36 cellular contexts compared by ENCODE assay signal in the genomic region with DNA sequence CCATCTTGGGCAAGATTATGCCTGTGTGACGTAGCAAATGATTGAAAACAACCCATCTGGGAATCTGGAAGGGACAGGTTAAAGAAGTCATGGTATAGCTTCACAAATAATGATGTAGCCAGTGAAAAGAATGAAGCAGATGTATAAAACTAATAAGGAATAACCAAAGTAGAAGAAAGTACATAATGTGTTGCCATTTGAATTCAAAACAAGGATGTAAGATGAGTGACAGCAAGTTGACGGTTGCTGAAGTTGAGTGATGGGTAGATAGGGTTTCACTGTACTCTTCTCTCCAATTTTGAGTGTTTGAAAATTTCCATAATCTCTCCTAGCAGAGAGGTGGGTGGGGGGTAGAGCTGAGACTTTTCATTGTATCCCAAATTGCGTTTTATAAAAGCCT.
DNase-seq lines count a peak whose midpoint lies in the region; ATAC-seq, FAIRE-seq and TF ChIP-seq lines count a peak whose summit lies in the region.
"Had no signal": no experiment of that assay in that cellular context is flagged by ENCODE, and none has a peak within 500 bp of the region (broad histone marks: within the 10 kb centered on the region; RNA-seq: fewer than 3 reads in every experiment).

No MANE protein-coding gene starts in this region.

- DNase-seq in HepG2 (ENCODE audit: low spot score) (no peak), right lobe of liver (no peak), GM12878 (ENCODE audit: low read depth, low spot score) (no peak), putamen (ENCODE audit: low spot score) (peak; percentile 22)
- no peak for DNase-seq in CD8-positive, alpha-beta memory T cell
- DNase-seq in activated T-helper 1 cell treated with anti-CD3 and anti-CD28 coated beads, Interleukin-12 subunit alpha, Interleukin-12 subunit beta, Interleukin-2, Interleukin-4 antibody, amounts not matched to agents 30 ng/mL and 10 ng/mL and 1 ng/mL, durations not matched to agents 14 hours and 24 hours and 36 hours (ENCODE audit: low spot score): no peak
- DNase-seq: 8988T; ACHN; AML-193; BE2C; C1 segment of cervical spinal cord; Caco-2; Calu3; CD4-positive, alpha-beta memory T cell; CD4-positive, alpha-beta T cell; CD4-positive, CD25-positive, alpha-beta regulatory T cell; CD8-positive, alpha-beta T cell; COR-L47; DMS 273 treated with DMSO at 0.1 percent for 48 hours; DMS153; DMS53; DMS79; DMS79 treated with DMSO at 0.1 percent for 48 hours; DND-41; EL had no signal

- in situ Hi-C loops in HepG2 (cut with HindIII; ENCODE audit: extremely low pct_ligation_motif_present, low pct_unique_long_range_greater_than_20kb): no loop called here
- in situ Hi-C loops in GM12878 (cut with MboI): no loop called here

- H3K9me3 Mint-ChIP-seq in CD8-positive, alpha-beta memory T cell: peaks cover 2 to 18% (median 4%) of the 10 kb centered on the region in 5 donors
- peaks cover 23% of the 10 kb centered on the region for H3K9me3 Mint-ChIP-seq in activated T-helper 1 cell treated with anti-CD3 and anti-CD28 coated beads, Interleukin-12 subunit alpha, Interleukin-12 subunit beta, Interleukin-2, Interleukin-4 antibody, amounts not matched to agents 30 ng/mL and 10 ng/mL and 1 ng/mL, durations not matched to agents 14 hours and 24 hours and 36 hours

- no peak for TF ChIP-seq EP300 in HepG2 (IDR thresholded peaks at IDR 0.05; ENCODE audit: low read depth in 2 of 2, low read length in 2 of 2)
- no peak for TF ChIP-seq EP300 in HepG2 (CRISPR knock-in tag; IDR thresholded peaks at IDR 0.05; ENCODE audit: borderline replicate concordance)
- no peak for TF ChIP-seq EP300 in GM12878 (IDR thresholded peaks at IDR 0.05; ENCODE audit: borderline replicate concordance in 1 of 2, control insufficient read depth in 1 of 2, low read depth in 2 of 2, low read length in 2 of 2)
- TF ChIP-seq EP300 in neural cell (conservative IDR thresholded peaks at IDR 0.05; ENCODE audit: poor library complexity, severe bottlenecking): peak; percentile 95

- H3K27ac Mint-ChIP-seq in CD8-positive, alpha-beta memory T cell: no peak overlapping the region
- H3K27ac Mint-ChIP-seq in activated T-helper 1 cell treated with anti-CD3 and anti-CD28 coated beads, Interleukin-12 subunit alpha, Interleukin-12 subunit beta, Interleukin-2, Interleukin-4 antibody, amounts not matched to agents 30 ng/mL and 10 ng/mL and 1 ng/mL, durations not matched to agents 14 hours and 24 hours and 36 hours: no peak overlapping the region
- H3K27ac Mint-ChIP-seq: B cell; CD14-positive monocyte; CD4-positive, alpha-beta memory T cell; CD4-positive, alpha-beta T cell; CD8-positive, alpha-beta T cell had no signal

- RAD21 ChIA-PET in GM12878 (lab: Charles Lee; ENCODE audit: unreplicated experiment): interaction anchor here (0.6 kb wide), 1 partner anchor 48 kb away, joined by 3 read pairs; no protein-coding TSS in a partner anchor

- H3K27ac ChIP-seq in HepG2 (ENCODE audit: extremely low read length, insufficient read depth, low read length): no peak overlapping the region
- no peak overlapping the region for H3K27ac ChIP-seq in right lobe of liver
- no peak overlapping the region for H3K27ac ChIP-seq in GM12878 (ENCODE audit: control insufficient read depth, insufficient read depth)
- peak overlapping the region; percentile 78 for H3K27ac ChIP-seq in neural cell (ENCODE audit: low read length)
- no peak overlapping the region for H3K27ac ChIP-seq in CD8-positive, alpha-beta memory T cell (ENCODE audit: low read depth, low read length)
- H3K27ac ChIP-seq: 22Rv1; A549; BLaER1; BLaER1 treated with 17β-estradiol and CSF1 and Interleukin-3, amounts not matched to agents 10 nM and 100 nM; C4-2B had no signal

- H3K9me2 ChIP-seq in neural cell (ENCODE audit: insufficient read depth, low read length): no peaks in the 10 kb centered on the region

- FAIRE-seq in HepG2 (lab: Jason Lieb, UNC): no peak
- peak; percentile 23 for FAIRE-seq in GM12878 (lab: Jason Lieb, UNC)
- FAIRE-seq: A204.1, A549, D721Med had no signal

- POLR2A ChIA-PET in HepG2 (lab: Yijun Ruan, JAX) (no interaction called here), GM12878 (lab: Charles Lee) (no interaction called here)
- POLR2A ChIA-PET in CD8-positive, alpha-beta memory T cell (lab: Charles Lee): no interaction called here

- H3K27me3 Mint-ChIP-seq in CD8-positive, alpha-beta memory T cell: peaks cover 0 to 3% of the 10 kb centered on the region in 2 donors
- H3K27me3 Mint-ChIP-seq in activated T-helper 1 cell treated with anti-CD3 and anti-CD28 coated beads, Interleukin-12 subunit alpha, Interleukin-12 subunit beta, Interleukin-2, Interleukin-4 antibody, amounts not matched to agents 30 ng/mL and 10 ng/mL and 1 ng/mL, durations not matched to agents 14 hours and 24 hours and 36 hours (ENCODE audit: insufficient read depth): no peaks in the 10 kb centered on the region
- H3K27me3 Mint-ChIP-seq: B cell; CD4-positive, alpha-beta memory T cell; CD4-positive, alpha-beta T cell; CD4-positive, CD25-positive, alpha-beta regulatory T cell had no signal

- H3F3A ChIP-seq in neural cell (ENCODE audit: insufficient read depth, low read length, poor library complexity, severe bottlenecking): no peaks in the 10 kb centered on the region

- H3K9ac ChIP-seq in HepG2 (ENCODE audit: insufficient read depth, low read depth, low read length): no peak overlapping the region
- no peak overlapping the region for H3K9ac ChIP-seq in GM12878 (ENCODE audit: control insufficient read depth, insufficient read depth, low read length)
- H3K9ac ChIP-seq in neural cell (ENCODE audit: low read length): peak overlapping the region; percentile 44
- H3K9ac ChIP-seq: BLaER1; BLaER1 treated with 17β-estradiol and CSF1 and Interleukin-3, amounts not matched to agents 10 nM and 100 nM had no signal

- H3K4me2 ChIP-seq in HepG2 (ENCODE audit: low read depth, low read length): no peak overlapping the region
- H3K4me2 ChIP-seq in GM12878 (ENCODE audit: control insufficient read depth, insufficient read depth): no peak overlapping the region
- peak overlapping the region; percentile 2 for H3K4me2 ChIP-seq in neural cell (ENCODE audit: low read length)
- H3K4me2 ChIP-seq: A549; BLaER1; BLaER1 treated with 17β-estradiol and CSF1 and Interleukin-3, amounts not matched to agents 10 nM and 100 nM had no signal

- H3K79me2 ChIP-seq in HepG2 (ENCODE audit: insufficient read depth, low read length) (no peaks in the 10 kb centered on the region), GM12878 (ENCODE audit: control insufficient read depth, insufficient read depth, low read length) (no peaks in the 10 kb centered on the region), neural cell (replicated peaks; ENCODE audit: insufficient read depth, low read length) (no peaks in the 10 kb centered on the region)

- H3K4me1 ChIP-seq in HepG2 (ENCODE audit: insufficient read depth, low read length) (no peaks in the 10 kb centered on the region), right lobe of liver (no peaks in the 10 kb centered on the region), GM12878 (ENCODE audit: control insufficient read depth, insufficient read depth, low read length) (no peaks in the 10 kb centered on the region)
- no peaks in the 10 kb centered on the region for H3K4me1 ChIP-seq in CD8-positive, alpha-beta memory T cell (ENCODE audit: insufficient read depth, low read length)
- H3K4me1 ChIP-seq: A549, BE2C, BLaER1, Caco-2 had no signal

- ATAC-seq in HepG2 (no peak), right lobe of liver (no peak), GM12878 (no peak), HG03520 (IDR thresholded peaks at IDR 0.05; ENCODE audit: unreplicated experiment) (no peak)
- ATAC-seq: A549; CD8-positive, alpha-beta T cell had no signal

- H4K20me1 ChIP-seq in HepG2 (ENCODE audit: insufficient read depth, low read length): no peaks in the 10 kb centered on the region
- no peaks in the 10 kb centered on the region for H4K20me1 ChIP-seq in GM12878 (ENCODE audit: control insufficient read depth, insufficient read depth)
- no peaks in the 10 kb centered on the region for H4K20me1 ChIP-seq in neural cell (ENCODE audit: insufficient read depth)
- H4K20me1 ChIP-seq: BLaER1; BLaER1 treated with 17β-estradiol and CSF1 and Interleukin-3, amounts not matched to agents 10 nM and 100 nM had no signal

- H3K4me3 ChIP-seq in HepG2 (replicated peaks in 1 of 3; ENCODE audit: insufficient read depth in 1 of 3, low read depth in 2 of 3, low read length in 3 of 3) (no peak overlapping the region), right lobe of liver (no peak overlapping the region), GM12878 (no peak overlapping the region), neural cell (ENCODE audit: low read length) (no peak overlapping the region)
- no peak overlapping the region for H3K4me3 ChIP-seq in CD8-positive, alpha-beta memory T cell (ENCODE audit: low read length)
- H3K4me3 ChIP-seq: A549; BLaER1; BLaER1 treated with 17β-estradiol and CSF1 and Interleukin-3, amounts not matched to agents 10 nM and 100 nM had no signal

- H3K4me3 Mint-ChIP-seq in CD8-positive, alpha-beta memory T cell: no peak overlapping the region
- no peak overlapping the region for H3K4me3 Mint-ChIP-seq in activated T-helper 1 cell treated with anti-CD3 and anti-CD28 coated beads, Interleukin-12 subunit alpha, Interleukin-12 subunit beta, Interleukin-2, Interleukin-4 antibody, amounts not matched to agents 30 ng/mL and 10 ng/mL and 1 ng/mL, durations not matched to agents 14 hours and 24 hours and 36 hours
- H3K4me3 Mint-ChIP-seq: B cell; CD14-positive monocyte; CD4-positive, alpha-beta memory T cell; CD4-positive, alpha-beta T cell; CD4-positive, CD25-positive, alpha-beta regulatory T cell; CD8-positive, alpha-beta T cell had no signal

- no peaks in the 10 kb centered on the region for H3K4me1 Mint-ChIP-seq in CD8-positive, alpha-beta memory T cell
- H3K4me1 Mint-ChIP-seq in activated T-helper 1 cell treated with anti-CD3 and anti-CD28 coated beads, Interleukin-12 subunit alpha, Interleukin-12 subunit beta, Interleukin-2, Interleukin-4 antibody, amounts not matched to agents 30 ng/mL and 10 ng/mL and 1 ng/mL, durations not matched to agents 14 hours and 24 hours and 36 hours (ENCODE audit: low read depth): no peaks in the 10 kb centered on the region
- H3K4me1 Mint-ChIP-seq: B cell; CD4-positive, alpha-beta memory T cell had no signal

- no peak for TF ChIP-seq CTCF in HepG2 (CRISPR knock-in tag; IDR thresholded peaks at IDR 0.05)
- no peak for TF ChIP-seq CTCF in right lobe of liver (IDR thresholded peaks at IDR 0.05)
- TF ChIP-seq CTCF in GM12878 (IDR thresholded peaks at IDR 0.05 in 2 of 3, conservative IDR thresholded peaks at IDR 0.05 in 1 of 3; ENCODE audit: control insufficient read depth in 2 of 3, extremely low read depth in 1 of 3, insufficient read depth in 1 of 3, low read depth in 3 of 3, low read length in 3 of 3): no peak
- TF ChIP-seq CTCF in neural cell (IDR thresholded peaks at IDR 0.05; ENCODE audit: poor library complexity, severe bottlenecking): no peak

- TF ChIP-seq POLR2A in HepG2 (IDR thresholded peaks at IDR 0.05; ENCODE audit: insufficient read depth in 1 of 2, low read depth in 2 of 2, low read length in 2 of 2): no peak
- no peak for TF ChIP-seq POLR2A in right lobe of liver (IDR thresholded peaks at IDR 0.05)
- no peak for TF ChIP-seq POLR2A in GM12878 (IDR thresholded peaks at IDR 0.05; ENCODE audit: low read depth, low read length)

- SMC1A ChIA-PET in GM12878 (lab: Charles Lee; ENCODE audit: uncharacterized antibody, unreplicated experiment): interaction anchor here (1.8 kb wide), 1 partner anchor 12 kb away, joined by 4 read pairs; no protein-coding TSS in a partner anchor

- H3K27me3 ChIP-seq in HepG2 (ENCODE audit: control insufficient read depth in 1 of 2, insufficient read depth in 2 of 2, low read length in 2 of 2) (no peaks in the 10 kb centered on the region), right lobe of liver (no peaks in the 10 kb centered on the region), GM12878 (replicated peaks in 1 of 2; ENCODE audit: control insufficient read depth in 2 of 2, insufficient read depth in 2 of 2, low read length in 1 of 2) (no peaks in the 10 kb centered on the region), neural cell (ENCODE audit: insufficient read depth, low read depth, low read length) (no peaks in the 10 kb centered on the region)
- no peaks in the 10 kb centered on the region for H3K27me3 ChIP-seq in CD8-positive, alpha-beta memory T cell (ENCODE audit: insufficient read depth, low read length, poor library complexity, severe bottlenecking)
- H3K27me3 ChIP-seq: BE2C; BLaER1; BLaER1 treated with 17β-estradiol and CSF1 and Interleukin-3, amounts not matched to agents 10 nM and 100 nM had no signal

- H2AFZ ChIP-seq in HepG2 (ENCODE audit: low read length) (no peak overlapping the region), GM12878 (ENCODE audit: control insufficient read depth, low read depth, low read length) (no peak overlapping the region), neural cell (ENCODE audit: low read depth, low read length) (no peak overlapping the region)

- H3K9me3 ChIP-seq in HepG2 (ENCODE audit: low read length): peaks cover 12% of the 10 kb centered on the region; the same call in 1 of the 2 replicates
- no peaks in the 10 kb centered on the region for H3K9me3 ChIP-seq in right lobe of liver
- peaks cover 2% of the 10 kb centered on the region; the same call in 1 of the 3 replicates for H3K9me3 ChIP-seq in GM12878 (replicated peaks; ENCODE audit: control insufficient read depth, insufficient read depth, low read length)
- no peaks in the 10 kb centered on the region for H3K9me3 ChIP-seq in neural cell (ENCODE audit: low read length)
- no peaks in the 10 kb centered on the region for H3K9me3 ChIP-seq in CD8-positive, alpha-beta memory T cell (ENCODE audit: low read length)
- H3K9me3 ChIP-seq: BE2C had no signal

- BruUV-seq in HepG2 (replicated peaks; lab: Mats Ljungman, UMichigan): no TSS peak
- BruUV-seq in GM12878 (replicated peaks; lab: Mats Ljungman, UMichigan): no TSS peak

- 9% methylated on average over 3 of the region's 3 CpGs for WGBS in HepG2 (ENCODE audit: low lambda C conversion rate)
- WGBS in right lobe of liver (ENCODE audit: insufficient coverage, low coverage, low lambda C conversion rate, missing lambda C conversion rate): 47% methylated on average over 3 of the region's 3 CpGs
- 23% methylated on average over 3 of the region's 3 CpGs for WGBS in GM12878 (ENCODE audit: insufficient coverage, insufficient replicate concordance, low lambda C conversion rate, missing lambda C conversion rate)

- H3K36me3 Mint-ChIP-seq in CD8-positive, alpha-beta memory T cell: peaks cover 0 to 18% (median 3%) of the 10 kb centered on the region in 3 donors
- H3K36me3 Mint-ChIP-seq in activated T-helper 1 cell treated with anti-CD3 and anti-CD28 coated beads, Interleukin-12 subunit alpha, Interleukin-12 subunit beta, Interleukin-2, Interleukin-4 antibody, amounts not matched to agents 30 ng/mL and 10 ng/mL and 1 ng/mL, durations not matched to agents 14 hours and 24 hours and 36 hours (ENCODE audit: low read depth): no peaks in the 10 kb centered on the region
- H3K36me3 Mint-ChIP-seq: CD8-positive, alpha-beta T cell had no signal

- H3K36me3 ChIP-seq in HepG2 (replicated peaks in 1 of 2; ENCODE audit: control insufficient read depth in 1 of 2, insufficient read depth in 2 of 2, low read length in 2 of 2) (no peaks in the 10 kb centered on the region), right lobe of liver (no peaks in the 10 kb centered on the region), GM12878 (ENCODE audit: control insufficient read depth in 2 of 2, insufficient read depth in 2 of 2, low read length in 1 of 2) (no peaks in the 10 kb centered on the region), neural cell (ENCODE audit: insufficient read depth, low read length) (no peaks in the 10 kb centered on the region)
- no peaks in the 10 kb centered on the region for H3K36me3 ChIP-seq in CD8-positive, alpha-beta memory T cell (ENCODE audit: insufficient read depth, low read length)
- H3K36me3 ChIP-seq: BE2C, BLaER1 had no signal

- intact Hi-C loops in HepG2 (cut with micrococcal nuclease; ENCODE audit: unreplicated experiment) (no loop called here), right lobe of liver (cut with DNase I) (no loop called here), GM12878 (cut with micrococcal nuclease; ENCODE audit: unreplicated experiment) (no loop called here)
- intact Hi-C loops in activated T-helper 1 cell treated with anti-CD3 and anti-CD28 coated beads, Interleukin-12 subunit alpha, Interleukin-12 subunit beta, Interleukin-2, Interleukin-4 antibody, amounts not matched to agents 30 ng/mL and 10 ng/mL and 1 ng/mL, durations not matched to agents 14 hours and 24 hours and 36 hours (cut with micrococcal nuclease): no loop called here

- TF ChIP-seq RAD21 in HepG2 (CRISPR knock-in tag; IDR thresholded peaks at IDR 0.05) (no peak), GM12878 (IDR thresholded peaks at IDR 0.05; ENCODE audit: insufficient read depth, low read depth, low read length) (no peak), neural cell (conservative IDR thresholded peaks at IDR 0.05) (no peak)

- CTCF ChIA-PET in HepG2 (lab: Yijun Ruan, JAX; ENCODE audit: low intra/inter-chr PET ratio, low total read pairs): no interaction called here
- CTCF ChIA-PET in GM12878 (lab: Yijun Ruan, JAX): no interaction called here
- CTCF ChIA-PET in CD8-positive, alpha-beta memory T cell (lab: Charles Lee): no interaction called here
